Comparison of ENCODE assay signal across 8 cellular contexts in the genomic region with DNA sequence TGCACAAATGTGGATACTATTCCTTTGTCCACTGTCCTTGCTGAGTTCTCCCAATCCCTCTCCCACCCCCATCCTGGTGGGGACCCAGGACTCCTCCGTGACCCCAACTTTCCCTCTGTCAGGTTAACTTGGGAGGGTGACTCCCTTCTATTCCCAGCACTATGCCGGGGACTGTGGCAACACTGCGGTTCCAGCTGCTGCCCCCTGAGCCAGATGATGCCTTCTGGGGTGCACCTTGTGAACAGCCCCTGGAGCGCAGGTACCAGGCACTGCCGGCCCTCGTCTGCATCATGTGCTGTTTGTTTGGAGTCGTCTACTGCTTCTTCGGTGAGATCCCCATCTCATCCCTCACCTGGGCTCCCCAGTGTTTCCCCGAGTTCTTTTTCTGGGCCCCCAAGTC. TPM values are rescaled to one million over a fixed set of nuclear protein-coding genes. Genes with fewer than 3 reads are reported as not detected.
DNase-seq lines count a peak whose midpoint lies in the region; TF ChIP-seq lines count a peak whose summit lies in the region.

No MANE protein-coding gene starts in this region.

- 0 out of 2 replicates have a peak overlapping the region, but pooled peaks have one; percentile 75 for H2AFZ ChIP-seq in OCI-LY3 (ENCODE audit: low read depth, low read length)

- H3K4me3 ChIP-seq in Caco-2 (ENCODE audit: low read depth, low read length) (peak overlapping the region; percentile 92), OCI-LY3 (ENCODE audit: low read length) (peak overlapping the region; percentile 99), epithelial cell of proximal tubule (ENCODE audit: low read depth, low read length) (peak overlapping the region; percentile 71), prostate gland (peak overlapping the region; percentile 62 to 79)

- peak overlapping the region; percentile 68; the same call in 1 of the 2 replicates for H3K9ac ChIP-seq in OCI-LY3 (ENCODE audit: low read length)

- peaks cover 14% of the 10 kb centered on the region; the same call in 1 of the 2 replicates for H4K20me1 ChIP-seq in OCI-LY3 (ENCODE audit: insufficient read depth, low read length)

- peaks cover 7% of the 10 kb centered on the region for H3K4me1 Mint-ChIP-seq in Caco-2 (ENCODE audit: low read depth, unreplicated experiment)

- no peaks in the 10 kb centered on the region for H3K9me3 ChIP-seq in Caco-2
- no peaks in the 10 kb centered on the region for H3K9me3 ChIP-seq in OCI-LY3 (ENCODE audit: insufficient read depth, low read length)
- no peaks in the 10 kb centered on the region for H3K9me3 ChIP-seq in prostate gland

- POLR2A ChIA-PET in Caco-2 (lab: Charles Lee), result no interaction called here

- peaks cover 22% of the 10 kb centered on the region for H3K36me3 Mint-ChIP-seq in Caco-2 (ENCODE audit: insufficient read depth, unreplicated experiment)

- in situ Hi-C loops in GM13977 (cut with MboI; ENCODE audit: low pct_unique_long_range_greater_than_20kb, low sequenced_read_pairs, unreplicated experiment), result no loop called here

- peak overlapping the region; percentile 87 for H3K27ac Mint-ChIP-seq in Caco-2 (ENCODE audit: unreplicated experiment)

- H3K4me3 Mint-ChIP-seq in Caco-2 (ENCODE audit: unreplicated experiment), result peak overlapping the region; percentile 92

- TF ChIP-seq CTCF in Caco-2 (IDR thresholded peaks at IDR 0.05; ENCODE audit: insufficient read depth in 1 of 2, low read depth in 1 of 2, low read length in 1 of 2, severe bottlenecking in 1 of 2, unreplicated experiment in 1 of 2) (no peak), OCI-LY3 (IDR thresholded peaks at IDR 0.05; ENCODE audit: low read depth, low read length) (no peak), epithelial cell of proximal tubule (conservative IDR thresholded peaks at IDR 0.05; ENCODE audit: low read depth, low read length) (no peak), prostate gland (IDR thresholded peaks at IDR 0.05) (no peak), GM13977 (IDR thresholded peaks at IDR 0.05; ENCODE audit: extremely low read depth, insufficient read depth, missing control alignments) (no peak)

- H3K79me2 ChIP-seq in OCI-LY3 (ENCODE audit: low read length), result peaks cover 8% of the 10 kb centered on the region

- H3K4me2 ChIP-seq in OCI-LY3 (ENCODE audit: low read length), result peak overlapping the region; percentile 88

- H3K27me3 ChIP-seq in Caco-2 (replicated peaks; ENCODE audit: control insufficient read depth, insufficient read depth, low read length) (no peaks in the 10 kb centered on the region), OCI-LY3 (ENCODE audit: low read depth, low read length) (no peaks in the 10 kb centered on the region), prostate gland (replicated peaks; ENCODE audit: insufficient read depth) (no peaks in the 10 kb centered on the region)

- TF ChIP-seq POLR2A in prostate gland (IDR thresholded peaks at IDR 0.05), result no peak

- WGBS in prostate gland, result 38% methylated on average over 9 of the region's 9 CpGs

- DNase-seq in Caco-2 (no peak), epithelial cell of proximal tubule (ENCODE audit: low read depth) (no peak), prostate gland (ENCODE audit: low spot score) (no peak), GM13977 (ENCODE audit: low spot score) (no peak), iPS-NIHi7 (ENCODE audit: extremely low spot score) (no peak), NCI-H2107 (lab: John Stamatoyannopoulos, UW) (no peak)
- DNase-seq in stimulated activated CD4-positive, alpha-beta T cell treated with anti-CD3 and anti-CD28 coated beads, Interleukin-4, amount 100 ng/mL, for 24 hours, result no peak

- H3K9me3 Mint-ChIP-seq in Caco-2 (ENCODE audit: unreplicated experiment), result no peaks in the 10 kb centered on the region

- CTCF ChIA-PET in Caco-2 (lab: Charles Lee), result interaction anchor here (2.0 kb wide), 1 partner anchor 49 kb away, joined by 11 read pairs; a partner anchor contains a TSS

- intact Hi-C loops in Caco-2 (cut with micrococcal nuclease; ENCODE audit: unreplicated experiment) (no loop called here), prostate gland (cut with DNase I) (loop anchor here (5.0 kb wide), 1 partner anchor 53 kb away; a partner anchor contains a TSS)

- H3K4me1 ChIP-seq in Caco-2, result peaks cover 19% of the 10 kb centered on the region
- H3K4me1 ChIP-seq in OCI-LY3 (ENCODE audit: low read length), result peaks cover 6% of the 10 kb centered on the region
- peaks cover 11% of the 10 kb centered on the region for H3K4me1 ChIP-seq in prostate gland (replicated peaks)

- peaks cover 8% of the 10 kb centered on the region for H3K36me3 ChIP-seq in Caco-2 (ENCODE audit: control insufficient read depth, insufficient read depth, low read length)
- H3K36me3 ChIP-seq in OCI-LY3 (replicated peaks; ENCODE audit: low read depth, low read length), result peaks cover 8% of the 10 kb centered on the region
- peaks cover 4 to 7% of the 10 kb centered on the region in 2 donors for H3K36me3 ChIP-seq in prostate gland

- BruUV-seq in Caco-2 (replicated peaks; lab: Mats Ljungman, UMichigan), result no TSS peak

- no peaks in the 10 kb centered on the region for H3K27me3 Mint-ChIP-seq in Caco-2 (ENCODE audit: insufficient read depth, unreplicated experiment)

- H3K27ac ChIP-seq in OCI-LY3 (ENCODE audit: low read length), result no peak overlapping the region
- peak overlapping the region in 1 of 2 donors; percentile 94 for H3K27ac ChIP-seq in prostate gland

RNA-seq across cellular contexts. Expression of a gene that starts 0.7 kb away (rescaled TPM):
- total RNA-seq in Caco-2 (2022) (8.5 and 9.1 TPM in 2 replicates), epithelial cell of proximal tubule (1.6 and 1.7 TPM in 2 replicates), prostate gland (10 to 100 TPM in 1 of 2 donors, 1 to 10 TPM in 1; 5.7 to 11.5 TPM)

RNA-seq across cellular contexts. Expression of a gene that starts 1.0 kb away (rescaled TPM):
- total RNA-seq in Caco-2 (2022) (26.4 and 27.3 TPM in 2 replicates), epithelial cell of proximal tubule (96.2 and 122 TPM in 2 replicates), prostate gland (100 to 1,000 TPM; 150 to 819 TPM)

RNA-seq across cellular contexts. Expression of a gene that starts 26.8 kb away (rescaled TPM):
- 56.2 and 57.6 TPM in 2 replicates for total RNA-seq in Caco-2 (2022)
- 38.8 and 87.0 TPM in 2 replicates for total RNA-seq in epithelial cell of proximal tubule
- total RNA-seq in prostate gland, result 100 to 1,000 TPM; 142 to 330 TPM

RNA-seq across cellular contexts. Expression of a gene that starts 27.5 kb away (rescaled TPM):
- total RNA-seq in Caco-2 (2022) (1.5 TPM in 2 replicates), epithelial cell of proximal tubule (0.17 and 0.22 TPM in 2 replicates), prostate gland (100 to 1,000 TPM in 1 of 2 donors, under 1 TPM in 1; 0.96 to 391 TPM)

RNA-seq across cellular contexts. Expression of a gene that starts 30.3 kb away (rescaled TPM):
- total RNA-seq in Caco-2 (2022), result 0.16 and 0.19 TPM in 2 replicates
- not detected in 2 replicates for total RNA-seq in epithelial cell of proximal tubule
- under 1 TPM; 0.09 to 0.45 TPM for total RNA-seq in prostate gland
